12 cellular contexts compared by ENCODE assay signal in the genomic region with DNA sequence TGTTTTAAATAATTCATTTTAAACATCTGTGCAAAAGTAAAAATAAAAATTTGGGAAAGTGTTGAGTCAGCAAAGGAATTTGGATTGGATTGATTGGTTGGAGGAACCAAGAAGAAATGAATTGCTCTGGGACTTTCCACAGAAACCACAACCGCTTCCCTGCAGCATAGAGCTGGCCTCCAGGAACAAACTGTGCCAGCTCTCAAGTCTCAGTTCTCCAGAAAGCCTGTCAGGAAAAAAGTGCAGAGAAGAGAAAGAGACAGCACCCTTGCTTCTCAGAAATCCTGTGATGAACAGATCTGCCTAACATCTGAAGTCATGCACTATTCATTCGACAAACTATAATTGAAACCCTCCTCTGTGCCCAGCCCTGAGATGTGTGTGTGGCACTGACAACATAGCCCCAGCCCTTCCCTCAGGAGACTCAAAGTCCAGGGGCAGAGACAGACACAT.
DNase-seq lines count a peak whose midpoint lies in the region; ATAC-seq and TF ChIP-seq lines count a peak whose summit lies in the region.
"Had no signal": no experiment of that assay in that cellular context is flagged by ENCODE, and none has a peak within 500 bp of the region (broad histone marks: within the 10 kb centered on the region; RNA-seq: fewer than 3 reads in every experiment).

No MANE protein-coding gene starts in this region.

- no peak overlapping the region for H3K4me3 ChIP-seq in AG10803 (ENCODE audit: low read length)
- no peak overlapping the region for H3K4me3 ChIP-seq in MM.1S (ENCODE audit: low read length)

- no peak overlapping the region for H2AFZ ChIP-seq in MM.1S (ENCODE audit: low read length)

- no peaks in the 10 kb centered on the region for H4K20me1 ChIP-seq in MM.1S (ENCODE audit: insufficient read depth, low read length)

- no peaks in the 10 kb centered on the region for H3K9me2 ChIP-seq in MM.1S (replicated peaks; ENCODE audit: insufficient read depth, low read length)

- H3K9ac ChIP-seq in MM.1S (ENCODE audit: low read length) = no peak overlapping the region

- H3F3A ChIP-seq in MM.1S (ENCODE audit: insufficient read depth, low read length) = no peaks in the 10 kb centered on the region

- ATAC-seq in GM18505 (IDR thresholded peaks at IDR 0.05; ENCODE audit: unreplicated experiment) = no peak
- ATAC-seq: stimulated activated naive CD8-positive, alpha-beta T cell treated with anti-CD3 and anti-CD28 coated beads, Interleukin-15, Interleukin-2, amounts not matched to agents 100 U/mL and 50 U/mL, for 24 hours had no signal

- TF ChIP-seq POLR2A in GM18505 (IDR thresholded peaks at IDR 0.05; ENCODE audit: borderline replicate concordance, extremely low read depth, insufficient read depth, insufficient read length) = no peak

- no peaks in the 10 kb centered on the region for H3K9me3 ChIP-seq in MM.1S (replicated peaks; ENCODE audit: insufficient read depth, low read length)
- H3K9me3 ChIP-seq: neutrophil had no signal

- no peaks in the 10 kb centered on the region for H3K36me3 ChIP-seq in MM.1S (replicated peaks; ENCODE audit: insufficient read depth, low read length)
- H3K36me3 ChIP-seq: neutrophil had no signal

- no peak overlapping the region for H3K4me2 ChIP-seq in MM.1S (ENCODE audit: low read depth, low read length)

- no peaks in the 10 kb centered on the region for H3K79me2 ChIP-seq in MM.1S (ENCODE audit: low read length)

- H3K4me1 ChIP-seq in MM.1S (ENCODE audit: low read length) = no peaks in the 10 kb centered on the region

- DNase-seq in AG10803 (ENCODE audit: low read depth) (peak; percentile 88), UCSD-AML1 (lab: John Stamatoyannopoulos, UW; ENCODE audit: unreplicated experiment) (peak; percentile 35), glomerular visceral epithelial cell (ENCODE audit: extremely low spot score) (peak; percentile 69), NCI-H82 (lab: John Stamatoyannopoulos, UW) (no peak), MM.1S (no peak)
- DNase-seq: C1 segment of cervical spinal cord; H7; NCI-H2081 treated with DMSO at 0.1 percent for 48 hours; stimulated activated naive CD8-positive, alpha-beta T cell treated with anti-CD3 and anti-CD28 coated beads, Interleukin-15, Interleukin-2, amounts not matched to agents 100 U/mL and 50 U/mL, for 24 hours; T-cell had no signal

- TF ChIP-seq CTCF in AG10803 (conservative IDR thresholded peaks at IDR 0.05; ENCODE audit: low read length) (no peak), MM.1S (IDR thresholded peaks at IDR 0.05; ENCODE audit: low read length) (no peak)

- H3K27ac ChIP-seq in MM.1S (ENCODE audit: low read length) = no peak overlapping the region
- H3K27ac ChIP-seq: neutrophil had no signal

- H3K27me3 ChIP-seq in MM.1S (replicated peaks; ENCODE audit: insufficient read depth, low read length) = peaks cover 8% of the 10 kb centered on the region; the same call in 1 of the 2 replicates
- H3K27me3 ChIP-seq: neutrophil had no signal

Comparison
In these comparisons a context has a peak if more than half of its experiments do, and no peak if none do; other contexts are left out.
1. DNase-seq: peak in AG10803 (single experiment), UCSD-AML1 (single experiment) and glomerular visceral epithelial cell (single experiment); none in NCI-H82 (single experiment) and MM.1S (single experiment).